Comparison of ENCODE assay signal across 8 cellular contexts in genomic region chr5:87400305-87400899, GRCh38. TPM values are rescaled to one million over a fixed set of nuclear protein-coding genes. Genes with fewer than 3 reads are reported as not detected.
A peak's percentile ranks its signal among the peaks of the same experiment; 100 is the strongest.
DNase-seq lines count a peak whose midpoint lies in the region; ATAC-seq and TF ChIP-seq lines count a peak whose summit lies in the region.

No MANE protein-coding gene starts in this region.

- no peaks in the 10 kb centered on the region for H3K9me3 Mint-ChIP-seq in CD4-positive, alpha-beta memory T cell
- H3K9me3 Mint-ChIP-seq in naive thymus-derived CD8-positive, alpha-beta T cell = no peaks in the 10 kb centered on the region

- peaks cover 24% of the 10 kb centered on the region for H3K4me1 ChIP-seq in CD4-positive, alpha-beta memory T cell (ENCODE audit: insufficient read depth, low read length)
- H3K4me1 ChIP-seq in OCI-LY3 (ENCODE audit: low read length) = no peaks in the 10 kb centered on the region

- ATAC-seq in GM18909 (IDR thresholded peaks at IDR 0.05; ENCODE audit: poor library complexity, unreplicated experiment) = peak; percentile 85
- peak; percentile 85 for ATAC-seq in HG03175 (IDR thresholded peaks at IDR 0.05; ENCODE audit: unreplicated experiment)
- ATAC-seq in naive thymus-derived CD8-positive, alpha-beta T cell = peak; percentile 72 to 85

- no peak overlapping the region for H2AFZ ChIP-seq in OCI-LY3 (ENCODE audit: low read depth, low read length)

- H3K4me3 Mint-ChIP-seq in CD4-positive, alpha-beta memory T cell = peak overlapping the region in 2 of 8 donors; percentile 21 to 60
- no peak overlapping the region for H3K4me3 Mint-ChIP-seq in naive thymus-derived CD8-positive, alpha-beta T cell

- peaks cover 48 to 79% of the 10 kb centered on the region in 2 donors for H3K36me3 Mint-ChIP-seq in CD4-positive, alpha-beta memory T cell
- H3K36me3 Mint-ChIP-seq in naive thymus-derived CD8-positive, alpha-beta T cell = peaks cover 5 to 92% (median 24%) of the 10 kb centered on the region in 3 donors

- no peak overlapping the region for H3K4me3 ChIP-seq in CD4-positive, alpha-beta memory T cell (ENCODE audit: low read length in 2 of 2)
- H3K4me3 ChIP-seq in OCI-LY3 (ENCODE audit: low read length) = no peak overlapping the region

- H3K27ac Mint-ChIP-seq in CD4-positive, alpha-beta memory T cell = peak overlapping the region in 5 of 7 donors; percentile 12 to 64 (median 62)
- peak overlapping the region in 5 of 10 donors; percentile 17 to 70 (median 61) for H3K27ac Mint-ChIP-seq in naive thymus-derived CD8-positive, alpha-beta T cell

- peaks cover 61% of the 10 kb centered on the region for H3K36me3 ChIP-seq in CD4-positive, alpha-beta memory T cell (ENCODE audit: insufficient read depth, low read length)
- peaks cover 35% of the 10 kb centered on the region for H3K36me3 ChIP-seq in OCI-LY3 (replicated peaks; ENCODE audit: low read depth, low read length)

- no peaks in the 10 kb centered on the region for H4K20me1 ChIP-seq in OCI-LY3 (ENCODE audit: insufficient read depth, low read length)

- no peaks in the 10 kb centered on the region for H3K27me3 ChIP-seq in CD4-positive, alpha-beta memory T cell (ENCODE audit: insufficient read depth, low read length)
- H3K27me3 ChIP-seq in OCI-LY3 (ENCODE audit: low read depth, low read length) = no peaks in the 10 kb centered on the region

- H3K27ac ChIP-seq in CD4-positive, alpha-beta memory T cell (ENCODE audit: low read depth, low read length) = peak overlapping the region; percentile 5
- no peak overlapping the region for H3K27ac ChIP-seq in OCI-LY3 (ENCODE audit: low read length)

- CTCF ChIA-PET in CD4-positive, alpha-beta memory T cell (lab: Charles Lee; ENCODE audit: partially characterized antibody) = interaction anchor here (0.6 to 3.6 kb wide), 30 partner anchors 8 to 520 kb away, joined by 3 to 26 read pairs (median 4); partner anchors contain the start of gene CCNH

- no peaks in the 10 kb centered on the region for H3K9me3 ChIP-seq in CD4-positive, alpha-beta memory T cell (ENCODE audit: control insufficient read depth in 1 of 2, low read length in 2 of 2)
- no peaks in the 10 kb centered on the region for H3K9me3 ChIP-seq in OCI-LY3 (ENCODE audit: insufficient read depth, low read length)

- no peak overlapping the region for H3K4me2 ChIP-seq in OCI-LY3 (ENCODE audit: low read length)

- H3K9ac ChIP-seq in OCI-LY3 (ENCODE audit: low read length) = no peak overlapping the region

- TF ChIP-seq CTCF in OCI-LY3 (IDR thresholded peaks at IDR 0.05; ENCODE audit: low read depth, low read length) = peak; percentile 56

- no peaks in the 10 kb centered on the region for H3K79me2 ChIP-seq in OCI-LY3 (ENCODE audit: low read length)

- no peaks in the 10 kb centered on the region for H3K27me3 Mint-ChIP-seq in CD4-positive, alpha-beta memory T cell
- H3K27me3 Mint-ChIP-seq in naive thymus-derived CD8-positive, alpha-beta T cell = no peaks in the 10 kb centered on the region

- POLR2A ChIA-PET in CD4-positive, alpha-beta memory T cell (lab: Charles Lee; ENCODE audit: partially characterized antibody) = interaction anchor here (0.5 to 2.0 kb wide), 7 partner anchors 9 to 380 kb away, joined by 3 to 11 read pairs (median 4); partner anchors contain the start of genes CCNH and RASA1
- POLR2A ChIA-PET in naive thymus-derived CD8-positive, alpha-beta T cell (lab: Charles Lee) = interaction anchor here (0.5 to 1.2 kb wide), 4 partner anchors 12 to 325 kb away, joined by 3 to 5 read pairs (median 4); partner anchors contain the start of gene CCNH

- intact Hi-C loops in CD4-positive, alpha-beta memory T cell (cut with micrococcal nuclease) = loop anchor here (1.0 kb wide), 4 partner anchors 330 to 519 kb away; no protein-coding TSS in a partner anchor

- DNase-seq in CD4-positive, alpha-beta memory T cell = peak in 4 of 5 donors; percentile 50 to 59 (median 55)
- DNase-seq in dermis microvascular lymphatic vessel endothelial cell (ENCODE audit: low read depth in 2 of 2) = peak; percentile 30 to 54
- DNase-seq in naive thymus-derived CD8-positive, alpha-beta T cell = peak in 3 of 10 donors; percentile 44 to 64 (median 57)
- DNase-seq in retina = no peak
- DNase-seq in GM19238 (ENCODE audit: insufficient read length, low spot score) = no peak

- peaks cover 17 to 58% (median 29%) of the 10 kb centered on the region in 4 donors for H3K4me1 Mint-ChIP-seq in CD4-positive, alpha-beta memory T cell
- peaks cover 4 to 48% (median 30%) of the 10 kb centered on the region in 4 donors for H3K4me1 Mint-ChIP-seq in naive thymus-derived CD8-positive, alpha-beta T cell

RNA-seq across cellular contexts. Expression of gene CCNH, which starts 12.3 kb away (rescaled TPM):
- total RNA-seq in CD4-positive, alpha-beta memory T cell = 10 to 100 TPM; 93.9 to 98.6 TPM
- 10 to 100 TPM; 54.1 to 58.4 TPM for polyA plus RNA-seq in CD4-positive, alpha-beta memory T cell
- total RNA-seq in dermis microvascular lymphatic vessel endothelial cell = 53.3 and 53.6 TPM in 2 replicates
- total RNA-seq in naive thymus-derived CD8-positive, alpha-beta T cell = 10 to 100 TPM; 86.9 TPM
- 10 to 100 TPM; 50.2 to 58.1 (median 57.3) TPM for polyA plus RNA-seq in naive thymus-derived CD8-positive, alpha-beta T cell

Comparison
In these comparisons a context has a peak if more than half of its experiments do, and no peak if none do; other contexts are left out.
1. DNase-seq: peak in CD4-positive, alpha-beta memory T cell (4 of 5) and dermis microvascular lymphatic vessel endothelial cell (2 of 2); none in retina (single experiment) and GM19238 (single experiment).
2. Peak in every context shown above with its lines, with median percentiles within 50 percentile points of each other: ATAC-seq.